ENCODE assay signal across 8 cellular contexts in the genomic region with DNA sequence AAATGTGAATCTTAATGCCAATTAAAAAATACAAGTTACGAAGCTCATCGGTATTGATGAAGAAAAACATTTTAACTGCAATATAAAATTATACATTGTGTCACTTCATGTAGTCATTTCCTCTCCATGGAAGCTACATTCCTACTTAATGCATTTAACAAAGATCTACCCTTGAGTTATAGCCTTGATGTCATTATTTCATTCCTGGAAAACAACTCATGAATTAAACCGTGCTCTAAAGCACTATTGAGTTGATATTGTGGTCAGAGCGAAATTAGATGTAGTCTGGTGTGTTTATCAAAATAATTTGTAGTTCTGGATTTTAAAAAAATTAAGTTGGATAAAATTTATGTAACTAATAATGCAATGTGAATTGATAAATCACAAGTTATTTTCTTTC. TPM values are rescaled to one million over a fixed set of nuclear protein-coding genes. Genes with fewer than 3 reads are reported as not detected.
"Had no signal": no experiment of that assay in that cellular context is flagged by ENCODE, and none has a peak within 500 bp of the region (broad histone marks: within the 10 kb centered on the region; RNA-seq: fewer than 3 reads in every experiment).

No MANE protein-coding gene starts in this region.

- H3K4me3 ChIP-seq: K562 had no signal

- ATAC-seq: K562 had no signal

- DNase-seq: GOT3, H9, HCEC 1CT, IMR-90, KG1 had no signal

RNA-seq across cellular contexts. Expression of a gene that starts 11.1 kb away (rescaled TPM):
- total RNA-seq: H4, HT-29, IMR-90, K562 had no signal
- polyA plus RNA-seq: IMR-90 had no signal

RNA-seq across cellular contexts. Expression of a gene that starts 45.4 kb away (rescaled TPM):
- total RNA-seq: H4, H9, HT-29, IMR-90, K562 had no signal
- polyA plus RNA-seq: IMR-90, K562 had no signal
